ENCODE assay signal across 18 cellular contexts in genomic region chr1:157119448-157119847, GRCh38. TPM values are rescaled to one million over a fixed set of nuclear protein-coding genes. Genes with fewer than 3 reads are reported as not detected.
A peak's percentile ranks its signal among the peaks of the same experiment; 100 is the strongest.
DNase-seq lines count a peak whose midpoint lies in the region; ATAC-seq lines count a peak whose summit lies in the region.
"Had no signal": no experiment of that assay in that cellular context is flagged by ENCODE, and none has a peak within 500 bp of the region (broad histone marks: within the 10 kb centered on the region; RNA-seq: fewer than 3 reads in every experiment).

No MANE protein-coding gene starts in this region.

- H3K4me3 ChIP-seq in right cardiac atrium (ENCODE audit: low read length) = no peak overlapping the region
- H3K4me3 ChIP-seq: BLaER1 had no signal

- no peak overlapping the region for H3K27ac ChIP-seq in right cardiac atrium (ENCODE audit: low read length)
- H3K27ac ChIP-seq: BLaER1 had no signal

- peaks cover 9% of the 10 kb centered on the region for H3K4me1 Mint-ChIP-seq in stimulated activated naive CD8-positive, alpha-beta T cell treated with anti-CD3 and anti-CD28 coated beads, Interleukin-15, Interleukin-2, amounts not matched to agents 100 ng/mL and 50 ng/mL, for 24 hours (ENCODE audit: low read depth)

- 79% methylated on average over 2 of the region's 2 CpGs for WGBS in right cardiac atrium

- H3K4me3 Mint-ChIP-seq in stimulated activated naive CD8-positive, alpha-beta T cell treated with anti-CD3 and anti-CD28 coated beads, Interleukin-15, Interleukin-2, amounts not matched to agents 100 ng/mL and 50 ng/mL, for 24 hours = no peak overlapping the region
- H3K4me3 Mint-ChIP-seq: CD8-positive, alpha-beta memory T cell had no signal

- H3K36me3 Mint-ChIP-seq in stimulated activated naive CD8-positive, alpha-beta T cell treated with anti-CD3 and anti-CD28 coated beads, Interleukin-15, Interleukin-2, amounts not matched to agents 100 ng/mL and 50 ng/mL, for 24 hours (ENCODE audit: low read depth) = peaks cover 30% of the 10 kb centered on the region

- no peaks in the 10 kb centered on the region for H3K9me3 Mint-ChIP-seq in stimulated activated naive CD8-positive, alpha-beta T cell treated with anti-CD3 and anti-CD28 coated beads, Interleukin-15, Interleukin-2, amounts not matched to agents 100 ng/mL and 50 ng/mL, for 24 hours
- H3K9me3 Mint-ChIP-seq: CD8-positive, alpha-beta memory T cell had no signal

- DNase-seq in activated CD8-positive, alpha-beta memory T cell treated with anti-CD3 and anti-CD28 coated beads for 24 hours = peak; percentile 52
- no peak for DNase-seq in activated CD8-positive, alpha-beta memory T cell treated with anti-CD3 and anti-CD28 coated beads, Interleukin-2, amount 50 U/mL, for 4 hours
- DNase-seq in stimulated activated naive CD8-positive, alpha-beta T cell treated with anti-CD3 and anti-CD28 coated beads, Interleukin-15, Interleukin-2, amounts not matched to agents 100 U/mL and 50 U/mL, for 24 hours = no peak
- no peak for DNase-seq in right cardiac atrium
- DNase-seq in AG08395 (ENCODE audit: low spot score) = no peak
- no peak for DNase-seq in NCI-H1048 (lab: John Stamatoyannopoulos, UW)
- DNase-seq: 8988T; CD8-positive, alpha-beta memory T cell; DMS79; H7; NCI-H146; NCI-H2107; NCI-H2227 treated with DMSO at 0.1 percent for 48 hours; NCI-H524; SHP77 treated with DMSO at 0.1 percent for 48 hours had no signal

- H3K27me3 ChIP-seq in right cardiac atrium (ENCODE audit: control insufficient read depth, insufficient read depth) = no peaks in the 10 kb centered on the region
- H3K27me3 ChIP-seq: BLaER1 had no signal

- H3K9me3 ChIP-seq in right cardiac atrium (ENCODE audit: control insufficient read depth, low read length) = no peaks in the 10 kb centered on the region
- H3K9me3 ChIP-seq: BLaER1 had no signal

- ATAC-seq in stimulated activated naive CD8-positive, alpha-beta T cell treated with anti-CD3 and anti-CD28 coated beads, Interleukin-15, Interleukin-2, amounts not matched to agents 100 U/mL and 50 U/mL, for 24 hours = no peak
- peak; percentile 43 to 61 for ATAC-seq in right cardiac atrium
- no peak for ATAC-seq in HG03342 (IDR thresholded peaks at IDR 0.05; ENCODE audit: unreplicated experiment)

- peak overlapping the region; percentile 21 for H3K27ac Mint-ChIP-seq in stimulated activated naive CD8-positive, alpha-beta T cell treated with anti-CD3 and anti-CD28 coated beads, Interleukin-15, Interleukin-2, amounts not matched to agents 100 ng/mL and 50 ng/mL, for 24 hours

- intact Hi-C loops in right cardiac atrium (cut with DNase I) = no loop called here

- H3K27me3 Mint-ChIP-seq in stimulated activated naive CD8-positive, alpha-beta T cell treated with anti-CD3 and anti-CD28 coated beads, Interleukin-15, Interleukin-2, amounts not matched to agents 100 ng/mL and 50 ng/mL, for 24 hours = no peaks in the 10 kb centered on the region
- H3K27me3 Mint-ChIP-seq: CD8-positive, alpha-beta memory T cell had no signal

- H3K4me1 ChIP-seq in right cardiac atrium (ENCODE audit: control insufficient read depth, insufficient read depth, low read length) = no peaks in the 10 kb centered on the region

RNA-seq across cellular contexts. Expression of gene ETV3, which starts 18.7 kb away (rescaled TPM):
- 10 to 100 TPM; 18.2 to 22.9 (median 19.1) TPM for total RNA-seq in right cardiac atrium
- 6.5 TPM for polyA plus RNA-seq in right cardiac atrium

RNA-seq across cellular contexts. Expression of gene ETV3L, which starts 19.8 kb away (rescaled TPM):
- total RNA-seq in right cardiac atrium = not detected
- not detected for polyA plus RNA-seq in right cardiac atrium
- total RNA-seq: CD8-positive, alpha-beta memory T cell had no signal
- polyA plus RNA-seq: CD8-positive, alpha-beta memory T cell had no signal

Comparison
In these comparisons a context has a peak if more than half of its experiments do, and no peak if none do; other contexts are left out.
1. ATAC-seq: peak in right cardiac atrium (2 of 2); none in stimulated activated naive CD8-positive, alpha-beta T cell treated with anti-CD3 and anti-CD28 coated beads, Interleukin-15, Interleukin-2, amounts not matched to agents 100 U/mL and 50 U/mL, for 24 hours (single experiment) and HG03342 (single experiment).